ENCODE assay signal across 1 cellular context in genomic region chr18:58535340-58536186, GRCh38.
TF ChIP-seq lines count a peak whose summit lies in the region.

No MANE protein-coding gene starts in this region.

TF ChIP-seq in GM23338, 12 proteins besides CTCF, POLR2A, EP300 and RAD21 (continued from another document):
- TF ChIP-seq REST (IDR thresholded peaks at IDR 0.05; ENCODE audit: unreplicated experiment) (no peak), ZNF462 (CRISPR knock-in tag; IDR thresholded peaks at IDR 0.05) (no peak)
